Comparison of ENCODE assay signal across 8 cellular contexts in genomic region chr5:43121565-43122484, GRCh38. TPM values are rescaled to one million over a fixed set of nuclear protein-coding genes. Genes with fewer than 3 reads are reported as not detected.
DNase-seq lines count a peak whose midpoint lies in the region; ATAC-seq and TF ChIP-seq lines count a peak whose summit lies in the region.

No MANE protein-coding gene starts in this region.

- peak overlapping the region; percentile 87 for H3K27ac ChIP-seq in CD8-positive, alpha-beta T cell (ENCODE audit: low read depth, low read length)

- no peak for TF ChIP-seq CTCF in CD8-positive, alpha-beta T cell (IDR thresholded peaks at IDR 0.05)

- POLR2A ChIA-PET in CD8-positive, alpha-beta T cell (lab: Charles Lee): interaction anchor here (0.6 to 5.2 kb wide), 31 partner anchors 9 to 1251 kb away, joined by 3 to 89 read pairs (median 6); partner anchors contain the start of genes FBXO4, HMGCS1, NNT and OXCT1

- H3K27me3 Mint-ChIP-seq in CD8-positive, alpha-beta T cell (ENCODE audit: low read depth): no peaks in the 10 kb centered on the region
- no peaks in the 10 kb centered on the region for H3K27me3 Mint-ChIP-seq in activated naive CD8-positive, alpha-beta T cell treated with anti-CD3 and anti-CD28 coated beads, Interleukin-2, amount 50 U/mL, for 24 hours

- peak overlapping the region; percentile 74 for H3K4me3 ChIP-seq in CD8-positive, alpha-beta T cell (ENCODE audit: low read depth, low read length)

- peak overlapping the region; percentile 96 for H3K4me3 Mint-ChIP-seq in CD8-positive, alpha-beta T cell
- H3K4me3 Mint-ChIP-seq in activated naive CD8-positive, alpha-beta T cell treated with anti-CD3 and anti-CD28 coated beads, Interleukin-2, amount 50 U/mL, for 24 hours: peak overlapping the region; percentile 99

- peaks cover 44% of the 10 kb centered on the region for H3K36me3 Mint-ChIP-seq in CD8-positive, alpha-beta T cell
- peaks cover 38% of the 10 kb centered on the region for H3K36me3 Mint-ChIP-seq in activated naive CD8-positive, alpha-beta T cell treated with anti-CD3 and anti-CD28 coated beads, Interleukin-2, amount 50 U/mL, for 24 hours (ENCODE audit: low read depth)

- ATAC-seq in CD8-positive, alpha-beta T cell: peak; percentile 27
- peak; percentile 34 for ATAC-seq in HG02981 (IDR thresholded peaks at IDR 0.05; ENCODE audit: unreplicated experiment)
- ATAC-seq in activated naive CD8-positive, alpha-beta T cell treated with anti-CD3 and anti-CD28 coated beads, Interleukin-2, amount 50 U/mL, for 24 hours: peak; percentile 41
- ATAC-seq in left ventricle myocardium superior: peak; percentile 70

- DNase-seq in CD8-positive, alpha-beta T cell: peak in 1 of 7 experiments; percentile 11
- peak; percentile 57 for DNase-seq in NCI-H2107 (lab: John Stamatoyannopoulos, UW)
- DNase-seq in activated naive CD8-positive, alpha-beta T cell treated with anti-CD3 and anti-CD28 coated beads, Interleukin-2, amount 50 U/mL, for 24 hours: peak; percentile 19
- DNase-seq in left ventricle myocardium superior: no peak
- DNase-seq in renal cortical epithelial cell (ENCODE audit: low read depth): peak; percentile 57
- no peak for DNase-seq in NCI-H226

- peaks cover 48% of the 10 kb centered on the region for H3K4me1 Mint-ChIP-seq in CD8-positive, alpha-beta T cell (ENCODE audit: low read depth)
- peaks cover 51% of the 10 kb centered on the region for H3K4me1 Mint-ChIP-seq in activated naive CD8-positive, alpha-beta T cell treated with anti-CD3 and anti-CD28 coated beads, Interleukin-2, amount 50 U/mL, for 24 hours

- H3K9me3 Mint-ChIP-seq in CD8-positive, alpha-beta T cell: no peaks in the 10 kb centered on the region
- no peaks in the 10 kb centered on the region for H3K9me3 Mint-ChIP-seq in activated naive CD8-positive, alpha-beta T cell treated with anti-CD3 and anti-CD28 coated beads, Interleukin-2, amount 50 U/mL, for 24 hours

- intact Hi-C loops in CD8-positive, alpha-beta T cell (cut with DNase I, micrococcal nuclease): loop anchor here (1.0 to 10.0 kb wide), 25 partner anchors 15 to 1247 kb away; partner anchors contain the start of genes C5orf34 (in 2 of the 2), NNT (in 2 of the 2), ANXA2R (in 1 of the 2) and FBXO4 (in 1 of the 2)
- intact Hi-C loops in left ventricle myocardium superior (cut with micrococcal nuclease): loop anchor here (5.0 kb wide), 1 partner anchor 190 kb away; the partner anchor contains the start of gene HMGCS1

- H3K4me1 ChIP-seq in CD8-positive, alpha-beta T cell (ENCODE audit: insufficient read depth, low read length): peaks cover 35% of the 10 kb centered on the region

- no peaks in the 10 kb centered on the region for H3K27me3 ChIP-seq in CD8-positive, alpha-beta T cell (ENCODE audit: insufficient read depth, low read length)

- H3K27ac Mint-ChIP-seq in CD8-positive, alpha-beta T cell: peak overlapping the region; percentile 98
- peak overlapping the region; percentile 95 for H3K27ac Mint-ChIP-seq in activated naive CD8-positive, alpha-beta T cell treated with anti-CD3 and anti-CD28 coated beads, Interleukin-2, amount 50 U/mL, for 24 hours

- peak; percentile 57 for TF ChIP-seq POLR2A in GM18526 (IDR thresholded peaks at IDR 0.05; ENCODE audit: extremely low read depth, insufficient read length)

- CTCF ChIA-PET in CD8-positive, alpha-beta T cell (lab: Charles Lee): interaction anchor here (0.8 to 10.5 kb wide), 16 partner anchors 14 to 364 kb away, joined by 3 to 149 read pairs (median 4); no protein-coding TSS in a partner anchor

- H3K9me3 ChIP-seq in CD8-positive, alpha-beta T cell (ENCODE audit: low read length): no peaks in the 10 kb centered on the region

- peaks cover 12% of the 10 kb centered on the region for H3K36me3 ChIP-seq in CD8-positive, alpha-beta T cell (ENCODE audit: insufficient read depth, low read length)

RNA-seq across cellular contexts. Expression of gene ZNF131, which starts 1.1 kb away (rescaled TPM):
- 10 to 100 TPM; 76.7 to 84.9 TPM for total RNA-seq in CD8-positive, alpha-beta T cell
- 14.5 TPM for total RNA-seq in left ventricle myocardium superior
- 36.5 and 60.0 TPM in 2 replicates for total RNA-seq in renal cortical epithelial cell

Comparison
In these comparisons a context has a peak if more than half of its experiments do, and no peak if none do; other contexts are left out.
1. DNase-seq: peak in NCI-H2107 (single experiment), activated naive CD8-positive, alpha-beta T cell treated with anti-CD3 and anti-CD28 coated beads, Interleukin-2, amount 50 U/mL, for 24 hours (single experiment) and renal cortical epithelial cell (single experiment); none in left ventricle myocardium superior (single experiment) and NCI-H226 (single experiment).
2. Peak in every context shown above with its lines, with median percentiles within 50 percentile points of each other: ATAC-seq.